ENCODE assay signal across 41 cellular contexts in the genomic region with DNA sequence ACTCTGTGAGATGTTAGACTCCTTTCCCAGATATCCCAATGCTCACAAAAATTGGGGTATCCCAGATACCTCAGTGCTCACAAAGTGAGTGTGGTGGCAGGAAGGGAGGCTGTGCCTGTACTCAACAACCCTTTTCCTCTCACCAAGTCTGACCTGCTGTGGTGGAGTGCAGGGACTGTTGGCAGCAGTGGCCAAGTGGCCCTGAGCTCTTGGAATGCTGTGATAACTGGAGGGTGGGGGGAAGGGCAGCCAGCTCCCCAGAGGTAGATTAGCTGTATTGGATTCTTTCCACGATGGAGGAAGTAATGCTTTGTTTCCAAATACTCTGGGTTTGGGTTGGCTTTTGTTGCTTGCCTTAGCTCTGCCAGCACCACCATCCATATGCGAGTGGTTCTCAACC. TPM values are rescaled to one million over a fixed set of nuclear protein-coding genes. Genes with fewer than 3 reads are reported as not detected.
"Had no signal": no experiment of that assay in that cellular context is flagged by ENCODE, and none has a peak within 500 bp of the region (broad histone marks: within the 10 kb centered on the region; RNA-seq: fewer than 3 reads in every experiment).

No MANE protein-coding gene starts in this region.

- H3K27me3 ChIP-seq: ascending aorta, brain microvascular endothelial cell, right atrium auricular region, spleen had no signal

- H3K36me3 ChIP-seq: ascending aorta, brain microvascular endothelial cell, lower lobe of right lung, right atrium auricular region, spleen, WERI-Rb-1 had no signal

- H3K36me3 Mint-ChIP-seq: activated CD4-positive, alpha-beta memory T cell treated with anti-CD3 and anti-CD28 coated beads for 36 hours; activated naive CD8-positive, alpha-beta T cell treated with anti-CD3 and anti-CD28 coated beads for 36 hours had no signal

- DNase-seq: activated CD4-positive, alpha-beta memory T cell treated with anti-CD3 and anti-CD28 coated beads for 36 hours; activated CD4-positive, alpha-beta T cell treated with anti-CD3 and anti-CD28 coated beads, Interleukin-2, amount 10 ng/mL, durations not matched to agents 24 days and 14 days; activated CD4-positive, CD25-positive, alpha-beta regulatory T cell treated with anti-CD3 and anti-CD28 coated beads, Interleukin-2, amount 50 U/mL, for 72 hours; activated CD8-positive, alpha-beta memory T cell treated with anti-CD3 and anti-CD28 coated beads, Interleukin-2, amount 50 U/mL, for 4 hours; activated effector memory CD4-positive, alpha-beta T cell treated with anti-CD3 and anti-CD28 coated beads, Interleukin-2, amount 50 U/mL, for 16 hours; activated naive CD4-positive, alpha-beta T cell treated with anti-CD3 and anti-CD28 coated beads for 36 hours; activated naive CD8-positive, alpha-beta T cell treated with anti-CD3 and anti-CD28 coated beads for 36 hours; activated T-cell treated with anti-CD3 and anti-CD28 coated beads, Interleukin-2, amount 50 U/mL, for 1 hour; brain microvascular endothelial cell; cortex of kidney; effector memory CD8-positive, alpha-beta T cell; foreskin fibroblast; head of caudate nucleus; hypothalamus; lower lobe of right lung; mesenchymal stem cell; nucleus accumbens; spleen; stimulated activated CD4-positive, alpha-beta T cell treated with anti-CD3 and anti-CD28 coated beads, Interleukin-2, amount 100 ng/mL, for 48 hours; stimulated activated naive CD8-positive, alpha-beta T cell treated with anti-CD3 and anti-CD28 coated beads, Interleukin-15, Interleukin-2, amounts not matched to agents 100 U/mL and 50 U/mL, for 24 hours; SW 1271; T-helper 9 cell; WERI-Rb-1 had no signal

- H3K9me3 ChIP-seq: ascending aorta, lower lobe of right lung, right atrium auricular region, spleen had no signal

- H3K4me1 ChIP-seq: ascending aorta, lower lobe of right lung, parathyroid adenoma, right atrium auricular region, spleen had no signal

- H3K4me3 Mint-ChIP-seq: activated CD4-positive, alpha-beta memory T cell treated with anti-CD3 and anti-CD28 coated beads for 36 hours; activated CD4-positive, alpha-beta T cell treated with anti-CD3 and anti-CD28 coated beads, Interleukin-2, amount 10 ng/mL, durations not matched to agents 24 days and 14 days; activated naive CD4-positive, alpha-beta T cell treated with anti-CD3 and anti-CD28 coated beads for 36 hours; activated naive CD8-positive, alpha-beta T cell treated with anti-CD3 and anti-CD28 coated beads for 36 hours; activated T-helper 1 cell treated with anti-CD3 and anti-CD28 coated beads, Interleukin-12 subunit alpha, Interleukin-12 subunit beta, Interleukin-2, Interleukin-4 antibody, amounts not matched to agents 30 ng/mL and 10 ng/mL and 1 ng/mL, durations not matched to agents 14 hours and 24 hours and 36 hours; effector memory CD8-positive, alpha-beta T cell; T-helper 1 cell treated with Interleukin-12 subunit alpha and Interleukin-12 subunit beta and Interleukin-4 antibody, amounts not matched to agents 30 μg/mL and 1 μg/mL, for 36 hours had no signal

- H3K9ac ChIP-seq: parathyroid adenoma had no signal

- H2AFZ ChIP-seq: parathyroid adenoma had no signal

- H3K27ac ChIP-seq: ascending aorta, brain microvascular endothelial cell, lower lobe of right lung, parathyroid adenoma, right atrium auricular region, spleen, WERI-Rb-1 had no signal

- FAIRE-seq: endothelial cell of umbilical vein had no signal

- H3K79me2 ChIP-seq: parathyroid adenoma had no signal

- H3K4me3 ChIP-seq: ascending aorta, lower lobe of right lung, right atrium auricular region, spleen had no signal

- H3K9me3 Mint-ChIP-seq: activated CD4-positive, alpha-beta T cell treated with anti-CD3 and anti-CD28 coated beads, Interleukin-2, amount 10 ng/mL, durations not matched to agents 24 days and 14 days; activated naive CD4-positive, alpha-beta T cell treated with anti-CD3 and anti-CD28 coated beads for 36 hours; activated T-helper 1 cell treated with anti-CD3 and anti-CD28 coated beads, Interleukin-12 subunit alpha, Interleukin-12 subunit beta, Interleukin-2, Interleukin-4 antibody, amounts not matched to agents 30 ng/mL and 10 ng/mL and 1 ng/mL, durations not matched to agents 14 hours and 24 hours and 36 hours; effector memory CD8-positive, alpha-beta T cell; T-helper 1 cell treated with Interleukin-12 subunit alpha and Interleukin-12 subunit beta and Interleukin-4 antibody, amounts not matched to agents 30 μg/mL and 1 μg/mL, for 36 hours had no signal

- H3K4me1 Mint-ChIP-seq: activated CD4-positive, alpha-beta T cell treated with anti-CD3 and anti-CD28 coated beads, Interleukin-2, amount 10 ng/mL, durations not matched to agents 24 days and 14 days; activated naive CD8-positive, alpha-beta T cell treated with anti-CD3 and anti-CD28 coated beads for 36 hours had no signal

- H3K27me3 Mint-ChIP-seq: activated CD4-positive, alpha-beta T cell treated with anti-CD3 and anti-CD28 coated beads, Interleukin-2, amount 10 ng/mL, durations not matched to agents 24 days and 14 days; activated naive CD8-positive, alpha-beta T cell treated with anti-CD3 and anti-CD28 coated beads for 36 hours had no signal

- ATAC-seq: effector memory CD8-positive, alpha-beta T cell; left lobe of liver; stimulated activated naive CD8-positive, alpha-beta T cell treated with anti-CD3 and anti-CD28 coated beads, Interleukin-15, Interleukin-2, amounts not matched to agents 100 U/mL and 50 U/mL, for 24 hours had no signal

- H3K27ac Mint-ChIP-seq: activated CD4-positive, alpha-beta memory T cell treated with anti-CD3 and anti-CD28 coated beads for 36 hours; activated CD4-positive, alpha-beta T cell treated with anti-CD3 and anti-CD28 coated beads, Interleukin-2, amount 10 ng/mL, durations not matched to agents 24 days and 14 days; activated naive CD4-positive, alpha-beta T cell treated with anti-CD3 and anti-CD28 coated beads for 36 hours; activated naive CD8-positive, alpha-beta T cell treated with anti-CD3 and anti-CD28 coated beads for 36 hours; activated T-helper 1 cell treated with anti-CD3 and anti-CD28 coated beads, Interleukin-12 subunit alpha, Interleukin-12 subunit beta, Interleukin-2, Interleukin-4 antibody, amounts not matched to agents 30 ng/mL and 10 ng/mL and 1 ng/mL, durations not matched to agents 14 hours and 24 hours and 36 hours; effector memory CD8-positive, alpha-beta T cell; T-helper 1 cell treated with Interleukin-12 subunit alpha and Interleukin-12 subunit beta and Interleukin-4 antibody, amounts not matched to agents 30 μg/mL and 1 μg/mL, for 36 hours had no signal

RNA-seq across cellular contexts. Expression of gene OR9Q1, which starts 46.0 kb away (rescaled TPM):
- total RNA-seq: activated CD4-positive, alpha-beta memory T cell treated with anti-CD3 and anti-CD28 coated beads for 36 hours; activated CD4-positive, alpha-beta T cell treated with anti-CD3 and anti-CD28 coated beads, Interleukin-2, amount 10 ng/mL, durations not matched to agents 24 days and 14 days; activated CD8-positive, alpha-beta memory T cell treated with anti-CD3 and anti-CD28 coated beads for 36 hours; activated naive CD4-positive, alpha-beta T cell treated with anti-CD3 and anti-CD28 coated beads for 36 hours; activated naive CD8-positive, alpha-beta T cell treated with anti-CD3 and anti-CD28 coated beads for 36 hours; activated T-helper 1 cell treated with anti-CD3 and anti-CD28 coated beads, Interleukin-12 subunit alpha, Interleukin-12 subunit beta, Interleukin-2, Interleukin-4 antibody, amounts not matched to agents 30 ng/mL and 10 ng/mL and 1 ng/mL, durations not matched to agents 14 hours and 24 hours and 36 hours; ascending aorta; cardiac septum; chondrocyte; endothelial cell of umbilical vein; kidney epithelial cell; left lobe of liver; lower lobe of right lung; mononuclear cell; pulmonary artery endothelial cell; right atrium auricular region; spleen; subcutaneous adipose tissue; ureter had no signal
- polyA plus RNA-seq: endothelial cell of umbilical vein, esophagus, neural cell, spleen had no signal

RNA-seq across cellular contexts. Expression of gene OR6Q1, which starts 53.0 kb away (rescaled TPM):
- total RNA-seq: activated CD4-positive, alpha-beta memory T cell treated with anti-CD3 and anti-CD28 coated beads for 36 hours; activated CD4-positive, alpha-beta T cell treated with anti-CD3 and anti-CD28 coated beads, Interleukin-2, amount 10 ng/mL, durations not matched to agents 24 days and 14 days; activated CD8-positive, alpha-beta memory T cell treated with anti-CD3 and anti-CD28 coated beads for 36 hours; activated naive CD4-positive, alpha-beta T cell treated with anti-CD3 and anti-CD28 coated beads for 36 hours; activated naive CD8-positive, alpha-beta T cell treated with anti-CD3 and anti-CD28 coated beads for 36 hours; activated T-helper 1 cell treated with anti-CD3 and anti-CD28 coated beads, Interleukin-12 subunit alpha, Interleukin-12 subunit beta, Interleukin-2, Interleukin-4 antibody, amounts not matched to agents 30 ng/mL and 10 ng/mL and 1 ng/mL, durations not matched to agents 14 hours and 24 hours and 36 hours; ascending aorta; cardiac septum; chondrocyte; endothelial cell of umbilical vein; kidney epithelial cell; left lobe of liver; lower lobe of right lung; mononuclear cell; pulmonary artery endothelial cell; right atrium auricular region; spleen; subcutaneous adipose tissue; ureter had no signal
- polyA plus RNA-seq: endothelial cell of umbilical vein, esophagus, neural cell, spleen, thymus had no signal
